ENCODE assay signal across 1 cellular context in the genomic region with DNA sequence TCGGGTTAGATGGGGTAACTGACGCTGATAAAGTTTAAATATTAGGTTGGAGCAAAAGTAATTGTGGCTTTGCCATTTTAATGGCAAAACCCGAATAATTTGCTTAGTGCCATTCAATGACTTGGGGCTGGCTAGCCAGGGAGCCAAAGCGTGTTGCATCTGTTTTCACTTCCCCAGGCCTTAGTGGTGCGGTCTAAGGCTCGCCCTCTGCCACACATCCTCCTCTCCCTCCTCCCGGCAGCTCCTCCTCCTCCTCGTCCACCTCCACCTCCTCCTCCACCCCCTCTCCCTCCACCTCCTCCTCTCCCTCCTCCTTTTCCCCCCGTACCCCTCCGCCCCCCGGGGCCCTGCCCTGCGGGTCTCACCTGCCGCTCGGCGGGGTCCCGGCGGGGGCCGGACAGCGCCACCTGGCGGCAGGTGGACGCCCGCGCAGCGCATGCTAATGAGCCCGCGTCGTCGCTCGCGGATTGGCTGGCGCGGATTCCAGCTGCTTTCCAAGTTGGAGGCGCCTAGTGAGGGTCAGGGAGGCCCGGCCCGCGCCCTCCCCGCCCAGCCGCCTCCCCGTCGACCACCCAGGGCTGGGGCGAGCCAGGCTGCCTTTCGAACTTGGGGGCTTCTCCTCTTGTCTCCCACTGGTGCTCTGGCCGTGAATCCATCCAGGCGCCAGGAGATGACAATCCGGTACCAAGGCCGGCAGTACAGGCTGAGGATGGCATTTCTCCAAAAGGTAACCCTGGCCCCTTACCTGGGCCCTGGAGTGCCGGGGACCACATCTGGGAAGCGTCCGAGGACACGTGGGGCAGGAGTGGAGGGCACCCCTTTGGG.
A peak's percentile ranks its signal among the peaks of the same experiment; 100 is the strongest.
TF ChIP-seq lines count a peak whose summit lies in the region.

No MANE protein-coding gene starts in this region.

TF ChIP-seq in IMR-90, 13 proteins besides CTCF, POLR2A, EP300 and RAD21:
- TF ChIP-seq NFE2L2 (IDR thresholded peaks at IDR 0.05; ENCODE audit: low read depth, low read length) (no peak), CHD1 (IDR thresholded peaks at IDR 0.05; ENCODE audit: low read depth, low read length) (no peak), MAZ (IDR thresholded peaks at IDR 0.05; ENCODE audit: borderline replicate concordance, low read depth, low read length) (peak; percentile 68; the same call in 1 of the 2 replicates), CEBPB (IDR thresholded peaks at IDR 0.05; ENCODE audit: low read depth, low read length) (no peak), FOS (IDR thresholded peaks at IDR 0.05; ENCODE audit: low read depth, low read length) (no peak), MAFK (IDR thresholded peaks at IDR 0.05; ENCODE audit: low read depth, low read length) (no peak), RCOR1 (IDR thresholded peaks at IDR 0.05; ENCODE audit: insufficient replicate concordance, low read length) (no peak), SMC3 (IDR thresholded peaks at IDR 0.05; ENCODE audit: low read depth, low read length) (peak; percentile 68)
- TF ChIP-seq, protein P1, sequence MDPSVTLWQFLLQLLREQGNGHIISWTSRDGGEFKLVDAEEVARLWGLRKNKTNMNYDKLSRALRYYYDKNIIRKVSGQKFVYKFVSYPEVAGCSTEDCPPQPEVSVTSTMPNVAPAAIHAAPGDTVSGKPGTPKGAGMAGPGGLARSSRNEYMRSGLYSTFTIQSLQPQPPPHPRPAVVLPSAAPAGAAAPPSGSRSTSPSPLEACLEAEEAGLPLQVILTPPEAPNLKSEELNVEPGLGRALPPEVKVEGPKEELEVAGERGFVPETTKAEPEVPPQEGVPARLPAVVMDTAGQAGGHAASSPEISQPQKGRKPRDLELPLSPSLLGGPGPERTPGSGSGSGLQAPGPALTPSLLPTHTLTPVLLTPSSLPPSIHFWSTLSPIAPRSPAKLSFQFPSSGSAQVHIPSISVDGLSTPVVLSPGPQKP (IDR thresholded peaks at IDR 0.05; ENCODE audit: borderline replicate concordance, low read depth, low read length), result no peak
